Comparison of ENCODE assay signal across 27 cellular contexts in genomic region chr3:60609446-60609845, GRCh38.
A peak's percentile ranks its signal among the peaks of the same experiment; 100 is the strongest.
DNase-seq lines count a peak whose midpoint lies in the region; ATAC-seq and TF ChIP-seq lines count a peak whose summit lies in the region.
"Had no signal": no experiment of that assay in that cellular context is flagged by ENCODE, and none has a peak within 500 bp of the region (broad histone marks: within the 10 kb centered on the region; RNA-seq: fewer than 3 reads in every experiment).

No MANE protein-coding gene starts in this region.

- peaks cover 1% of the 10 kb centered on the region for H3K27me3 Mint-ChIP-seq in GM23338 (ENCODE audit: insufficient read depth, low read depth, poor library complexity)

- H3K27me3 ChIP-seq in GM23338 (ENCODE audit: insufficient read depth) = no peaks in the 10 kb centered on the region
- H3K27me3 ChIP-seq: adrenal gland, esophagus squamous epithelium, neural progenitor cell, right lobe of liver had no signal

- no peaks in the 10 kb centered on the region for H3K79me2 ChIP-seq in GM23338 (replicated peaks; ENCODE audit: insufficient read depth)

- H2AFZ ChIP-seq in GM23338 = no peak overlapping the region
- H2AFZ ChIP-seq: neural progenitor cell had no signal

- no peak overlapping the region for H3K27ac Mint-ChIP-seq in GM23338
- H3K27ac Mint-ChIP-seq: CD14-positive monocyte; neural progenitor cell; T-helper 1 cell treated with Interleukin-12 subunit alpha and Interleukin-12 subunit beta and Interleukin-4 antibody, amounts not matched to agents 30 μg/mL and 1 μg/mL, for 36 hours had no signal

- H3K4me3 ChIP-seq in GM23338 (no peak overlapping the region), astrocyte of the spinal cord (ENCODE audit: low read depth, low read length) (no peak overlapping the region)
- H3K4me3 ChIP-seq: adrenal gland, esophagus squamous epithelium, K562, lung, neural progenitor cell, right lobe of liver, thoracic aorta had no signal

- no peaks in the 10 kb centered on the region for H4K20me1 ChIP-seq in GM23338 (replicated peaks; ENCODE audit: insufficient read depth)

- 0 out of 2 replicates have a peak overlapping the region, but pooled peaks have one; percentile 21 for H3K4me2 ChIP-seq in GM23338
- H3K4me2 ChIP-seq: neural progenitor cell had no signal

- H3K4me1 Mint-ChIP-seq in GM23338 = peaks cover 13% of the 10 kb centered on the region
- H3K4me1 Mint-ChIP-seq: CD14-positive monocyte, neural progenitor cell had no signal

- peaks cover 10% of the 10 kb centered on the region for H3K4me1 ChIP-seq in GM23338 (ENCODE audit: insufficient read depth)
- H3K4me1 ChIP-seq: adrenal gland, neural progenitor cell had no signal

- ATAC-seq in GM23338 (peak; percentile 80), left cardiac atrium (no peak), HG03139 (IDR thresholded peaks at IDR 0.05; ENCODE audit: unreplicated experiment) (no peak)
- ATAC-seq: K562, right lobe of liver had no signal

- no peaks in the 10 kb centered on the region for H3F3A ChIP-seq in GM23338 (replicated peaks; ENCODE audit: low read depth)

- no peaks in the 10 kb centered on the region; the same call in 2 of the 3 replicates for H3K9me3 Mint-ChIP-seq in GM23338
- H3K9me3 Mint-ChIP-seq: neural progenitor cell; T-helper 1 cell treated with Interleukin-12 subunit alpha and Interleukin-12 subunit beta and Interleukin-4 antibody, amounts not matched to agents 30 μg/mL and 1 μg/mL, for 36 hours had no signal

- intact Hi-C loops in left cardiac atrium (cut with DNase I) = no loop called here

- H3K27ac ChIP-seq in GM23338 (ENCODE audit: low read depth) = no peak overlapping the region
- H3K27ac ChIP-seq: adrenal gland, neural progenitor cell, right lobe of liver, thoracic aorta had no signal

- H3K9me2 ChIP-seq in GM23338 (ENCODE audit: insufficient read depth) = no peaks in the 10 kb centered on the region

- DNase-seq in GM23338 (ENCODE audit: low spot score) (peak; percentile 47), NCI-H82 (lab: John Stamatoyannopoulos, UW) (peak; percentile 70), astrocyte of the spinal cord (ENCODE audit: low read depth, low spot score) (peak; percentile 20), renal cortical epithelial cell (ENCODE audit: low read depth) (peak; percentile 44), left cardiac atrium (no peak), DMS 273 (lab: John Stamatoyannopoulos, UW; ENCODE audit: unreplicated experiment) (no peak), NCI-H2171 (lab: John Stamatoyannopoulos, UW) (no peak)
- DNase-seq: activated CD4-positive, alpha-beta T cell treated with anti-CD3 and anti-CD28 coated beads for 48 hours; activated naive CD4-positive, alpha-beta T cell; activated T-cell treated with anti-CD3 and anti-CD28 coated beads, Interleukin-2, amount 50 U/mL, for 48 hours; adrenal gland; cortex of kidney; DMS 273 treated with DMSO at 0.1 percent for 48 hours; esophagus squamous epithelium; NCI-H1436; NCI-H2107; NCI-H510A; right lobe of liver; stimulated activated CD4-positive, alpha-beta T cell treated with anti-CD3 and anti-CD28 coated beads, Interleukin-4, amount 100 ng/mL, for 4 hours; stimulated activated naive CD4-positive, alpha-beta T cell had no signal

- no peaks in the 10 kb centered on the region for H3K36me3 Mint-ChIP-seq in GM23338 (ENCODE audit: low read depth)
- H3K36me3 Mint-ChIP-seq: CD14-positive monocyte, neural progenitor cell had no signal

- H3K4me3 Mint-ChIP-seq in GM23338 = no peak overlapping the region
- H3K4me3 Mint-ChIP-seq: CD14-positive monocyte; neural progenitor cell; T-helper 1 cell treated with Interleukin-12 subunit alpha and Interleukin-12 subunit beta and Interleukin-4 antibody, amounts not matched to agents 30 μg/mL and 1 μg/mL, for 36 hours had no signal

- in situ Hi-C loops in astrocyte of the spinal cord (cut with HindIII; ENCODE audit: low sequenced_read_pairs) = no loop called here

- TF ChIP-seq CTCF in GM23338 (conservative IDR thresholded peaks at IDR 0.05; ENCODE audit: low read depth in 2 of 2) (no peak), astrocyte of the spinal cord (IDR thresholded peaks at IDR 0.05; ENCODE audit: low read depth, low read length) (no peak)

- no peaks in the 10 kb centered on the region; the same call in 1 of the 2 replicates for H3K36me3 ChIP-seq in GM23338 (ENCODE audit: insufficient read depth)
- H3K36me3 ChIP-seq: adrenal gland, esophagus squamous epithelium, neural progenitor cell, right lobe of liver, thoracic aorta had no signal

TF ChIP-seq in GM23338, 12 proteins besides CTCF, POLR2A, EP300 and RAD21 (continues in another document):
- TF ChIP-seq NANOG (IDR thresholded peaks at IDR 0.05; ENCODE audit: borderline replicate concordance) = no peak
- TF ChIP-seq EZH2phosphoT487 (IDR thresholded peaks at IDR 0.05; ENCODE audit: unreplicated experiment) = no peak
- no peak for TF ChIP-seq ZNF331 (CRISPR knock-in tag; IDR thresholded peaks at IDR 0.05; ENCODE audit: low read depth)
- TF ChIP-seq ZNF462 (CRISPR knock-in tag; IDR thresholded peaks at IDR 0.05) = no peak
- TF ChIP-seq STAT1 (IDR thresholded peaks at IDR 0.05; ENCODE audit: unreplicated experiment) = no peak
- TF ChIP-seq CREB1 (CRISPR knock-in tag; IDR thresholded peaks at IDR 0.05; ENCODE audit: low read depth) = no peak
- no peak for TF ChIP-seq ZNF114 (CRISPR knock-in tag; IDR thresholded peaks at IDR 0.05)
- no peak for TF ChIP-seq ETS1 (IDR thresholded peaks at IDR 0.05)
- TF ChIP-seq JUNB (IDR thresholded peaks at IDR 0.05; ENCODE audit: unreplicated experiment) = no peak
- TF ChIP-seq EZH2 (IDR thresholded peaks at IDR 0.05; ENCODE audit: low read depth, unreplicated experiment) = no peak

Comparison
In these comparisons a context has a peak if more than half of its experiments do, and no peak if none do; other contexts are left out.
1. DNase-seq: peak in GM23338 (single experiment), NCI-H82 (single experiment), astrocyte of the spinal cord (single experiment) and renal cortical epithelial cell (single experiment); none in left cardiac atrium (single experiment), DMS 273 (single experiment) and NCI-H2171 (single experiment).